In the genomic region with DNA sequence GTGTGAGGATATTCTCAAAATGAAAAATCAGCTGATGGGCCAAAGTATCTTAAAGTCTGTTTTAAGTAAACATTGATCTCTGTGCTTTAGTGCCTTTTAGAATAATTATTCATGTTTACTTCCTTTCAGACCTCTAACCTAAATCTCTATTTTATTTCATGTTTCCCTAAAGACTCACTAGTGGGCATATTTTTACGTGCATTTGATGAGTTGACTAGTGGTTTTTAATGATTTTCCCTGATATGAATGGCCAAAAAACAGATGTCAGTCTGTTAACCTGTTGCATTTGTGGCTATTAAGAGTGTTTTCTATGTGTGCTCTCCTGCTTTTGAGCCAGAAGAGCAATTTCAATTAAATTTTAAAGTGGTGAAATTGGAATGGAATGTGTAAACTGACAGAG, we compare ENCODE assay signal across 1 cellular context.
TF ChIP-seq lines count a peak whose summit lies in the region.

No MANE protein-coding gene starts in this region.

TF ChIP-seq in HEK293, 187 proteins besides CTCF, POLR2A, EP300 and RAD21 (continued from another document):
- TF ChIP-seq SCRT1 (tag by site-specific recombination; IDR thresholded peaks at IDR 0.05; ENCODE audit: borderline replicate concordance) = peak; percentile 60; the same call in 1 of the 2 replicates
- no peak for TF ChIP-seq KLF1 (tag by site-specific recombination; IDR thresholded peaks at IDR 0.05)
TF ChIP-seq in HEK293: peak in this region for 3.
